1 cellular context compared by ENCODE assay signal in the genomic region with DNA sequence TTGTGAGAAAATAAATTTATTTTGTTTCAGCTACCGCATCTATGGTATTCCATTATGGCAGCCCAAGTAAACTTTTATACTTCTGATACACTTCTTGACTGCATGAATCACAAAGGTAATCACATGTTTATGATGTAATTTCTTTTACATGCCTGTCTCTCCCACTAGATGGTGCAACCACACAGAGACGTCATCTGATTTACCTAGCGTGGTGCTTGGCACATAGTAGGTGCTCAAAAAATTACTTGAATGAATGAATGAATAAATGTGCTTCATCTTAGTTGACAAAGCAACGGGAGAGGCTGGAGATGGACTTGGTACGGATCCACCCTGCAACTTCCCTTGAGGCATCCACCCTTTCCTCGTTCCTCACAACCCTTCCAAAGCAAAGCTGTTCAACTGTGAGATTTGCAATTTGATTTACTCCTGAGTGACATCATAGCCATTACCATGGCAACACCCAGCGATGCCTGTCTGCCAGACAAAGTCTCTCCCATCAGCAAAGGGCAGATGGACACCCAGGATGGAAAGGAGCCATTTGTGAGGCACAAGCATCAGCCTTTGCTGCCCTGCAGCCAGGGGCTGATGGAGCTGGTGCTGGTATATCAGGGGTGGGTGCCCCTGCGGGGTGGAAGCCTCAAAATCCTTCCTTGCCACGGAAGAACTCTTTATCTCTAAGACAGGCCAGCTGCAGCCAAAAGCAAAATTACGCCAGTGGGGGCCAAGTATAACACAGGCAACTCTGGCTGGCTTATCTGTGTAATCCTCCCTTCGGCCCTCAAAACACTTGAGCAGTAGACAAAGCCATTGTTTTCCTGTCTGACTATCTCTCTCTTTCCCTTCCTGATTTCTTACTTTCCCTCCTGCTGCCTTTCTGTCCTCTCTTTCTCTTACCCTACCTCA.
TF ChIP-seq lines count a peak whose summit lies in the region.

No MANE protein-coding gene starts in this region.

TF ChIP-seq in WTC11, 78 proteins besides CTCF, POLR2A, EP300 and RAD21 (continued from another document):
- TF ChIP-seq, protein P1, sequence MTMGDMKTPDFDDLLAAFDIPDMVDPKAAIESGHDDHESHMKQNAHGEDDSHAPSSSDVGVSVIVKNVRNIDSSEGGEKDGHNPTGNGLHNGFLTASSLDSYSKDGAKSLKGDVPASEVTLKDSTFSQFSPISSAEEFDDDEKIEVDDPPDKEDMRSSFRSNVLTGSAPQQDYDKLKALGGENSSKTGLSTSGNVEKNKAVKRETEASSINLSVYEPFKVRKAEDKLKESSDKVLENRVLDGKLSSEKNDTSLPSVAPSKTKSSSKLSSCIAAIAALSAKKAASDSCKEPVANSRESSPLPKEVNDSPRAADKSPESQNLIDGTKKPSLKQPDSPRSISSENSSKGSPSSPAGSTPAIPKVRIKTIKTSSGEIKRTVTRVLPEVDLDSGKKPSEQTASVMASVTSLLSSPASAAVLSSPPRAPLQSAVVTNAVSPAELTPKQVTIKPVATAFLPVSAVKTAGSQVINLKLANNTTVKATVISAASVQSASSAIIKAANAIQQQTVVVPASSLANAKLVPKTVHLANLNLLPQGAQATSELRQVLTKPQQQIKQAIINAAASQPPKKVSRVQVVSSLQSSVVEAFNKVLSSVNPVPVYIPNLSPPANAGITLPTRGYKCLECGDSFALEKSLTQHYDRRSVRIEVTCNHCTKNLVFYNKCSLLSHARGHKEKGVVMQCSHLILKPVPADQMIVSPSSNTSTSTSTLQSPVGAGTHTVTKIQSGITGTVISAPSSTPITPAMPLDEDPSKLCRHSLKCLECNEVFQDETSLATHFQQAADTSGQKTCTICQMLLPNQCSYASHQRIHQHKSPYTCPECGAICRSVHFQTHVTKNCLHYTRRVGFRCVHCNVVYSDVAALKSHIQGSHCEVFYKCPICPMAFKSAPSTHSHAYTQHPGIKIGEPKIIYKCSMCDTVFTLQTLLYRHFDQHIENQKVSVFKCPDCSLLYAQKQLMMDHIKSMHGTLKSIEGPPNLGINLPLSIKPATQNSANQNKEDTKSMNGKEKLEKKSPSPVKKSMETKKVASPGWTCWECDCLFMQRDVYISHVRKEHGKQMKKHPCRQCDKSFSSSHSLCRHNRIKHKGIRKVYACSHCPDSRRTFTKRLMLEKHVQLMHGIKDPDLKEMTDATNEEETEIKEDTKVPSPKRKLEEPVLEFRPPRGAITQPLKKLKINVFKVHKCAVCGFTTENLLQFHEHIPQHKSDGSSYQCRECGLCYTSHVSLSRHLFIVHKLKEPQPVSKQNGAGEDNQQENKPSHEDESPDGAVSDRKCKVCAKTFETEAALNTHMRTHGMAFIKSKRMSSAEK (CRISPR knock-in tag; IDR thresholded peaks at IDR 0.05; ENCODE audit: borderline replicate concordance), result no peak
- TF ChIP-seq SMAD4 (CRISPR knock-in tag; IDR thresholded peaks at IDR 0.05), result no peak
- TF ChIP-seq HMGA2 (CRISPR knock-in tag; IDR thresholded peaks at IDR 0.05), result no peak
- TF ChIP-seq TEAD4 (CRISPR knock-in tag; IDR thresholded peaks at IDR 0.05), result no peak
- no peak for TF ChIP-seq GTF2I (CRISPR knock-in tag; conservative IDR thresholded peaks at IDR 0.05)
- no peak for TF ChIP-seq ZNF232 (CRISPR knock-in tag; IDR thresholded peaks at IDR 0.05)
- no peak for TF ChIP-seq SMAD3 (CRISPR knock-in tag; IDR thresholded peaks at IDR 0.05; ENCODE audit: borderline replicate concordance)
